In the genomic region with DNA sequence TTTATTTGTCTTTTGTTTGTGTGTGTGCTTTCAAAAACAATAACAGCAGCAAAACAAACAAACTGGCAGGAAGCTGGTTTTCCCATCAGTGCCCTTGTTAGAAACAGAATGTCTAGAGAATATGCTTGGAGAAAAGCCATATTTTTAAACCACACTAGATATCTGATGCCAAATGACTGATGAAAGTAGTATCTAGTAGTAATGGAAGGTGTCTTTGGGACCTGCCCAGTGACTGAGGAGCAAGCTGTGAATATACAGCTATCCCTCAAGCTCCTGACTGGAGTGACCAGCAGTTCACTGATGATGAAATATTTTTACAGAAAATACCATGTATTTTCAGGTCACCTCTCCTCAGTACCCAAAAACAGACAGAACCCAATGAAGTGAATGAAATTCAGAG, we compare ENCODE assay signal across 18 cellular contexts. TPM values are rescaled to one million over a fixed set of nuclear protein-coding genes. Genes with fewer than 3 reads are reported as not detected.
DNase-seq lines count a peak whose midpoint lies in the region; ATAC-seq, FAIRE-seq and TF ChIP-seq lines count a peak whose summit lies in the region.
"Had no signal": no experiment of that assay in that cellular context is flagged by ENCODE, and none has a peak within 500 bp of the region (broad histone marks: within the 10 kb centered on the region; RNA-seq: fewer than 3 reads in every experiment).

No MANE protein-coding gene starts in this region.

- TF ChIP-seq CTCF in SK-N-SH (IDR thresholded peaks at IDR 0.05) (no peak), WTC11 (IDR thresholded peaks at IDR 0.05) (no peak), hepatocyte (IDR thresholded peaks at IDR 0.05; ENCODE audit: poor library complexity) (no peak)

- H2AFZ ChIP-seq in SK-N-SH (ENCODE audit: low read depth) (no peak overlapping the region), hepatocyte (no peak overlapping the region)

- peak overlapping the region; percentile 50; the same call in 1 of the 2 replicates for H3K9ac ChIP-seq in SK-N-SH

- no peaks in the 10 kb centered on the region for H3K9me3 Mint-ChIP-seq in WTC11

- ATAC-seq in SK-N-SH treated with all-trans-retinoic acid at 6 μM for 48 hours (no peak), WTC11 (no peak)
- ATAC-seq: HCT116; stimulated activated effector memory CD8-positive, alpha-beta T cell treated with anti-CD3 and anti-CD28 coated beads, Interleukin-12 subunit alpha, Interleukin-12 subunit beta, amount 100 ng/mL, for 72 hours; T-helper 17 cell had no signal

- H3K4me2 ChIP-seq in SK-N-SH (peak overlapping the region; percentile 79), hepatocyte (peak overlapping the region; percentile 98)

- peaks cover 11% of the 10 kb centered on the region for H3K4me1 Mint-ChIP-seq in WTC11
- H3K4me1 Mint-ChIP-seq: stimulated activated effector memory CD8-positive, alpha-beta T cell treated with anti-CD3 and anti-CD28 coated beads, Interleukin-12 subunit alpha, Interleukin-12 subunit beta, amount 100 ng/mL, for 72 hours; T-helper 17 cell had no signal

- H4K20me1 ChIP-seq in SK-N-SH (ENCODE audit: insufficient read depth), result no peaks in the 10 kb centered on the region
- H4K20me1 ChIP-seq in hepatocyte (ENCODE audit: insufficient read depth, poor library complexity, severe bottlenecking), result no peaks in the 10 kb centered on the region

- H3F3A ChIP-seq in SK-N-SH (replicated peaks; ENCODE audit: insufficient read depth), result no peaks in the 10 kb centered on the region

- H3K36me3 Mint-ChIP-seq in WTC11, result no peaks in the 10 kb centered on the region
- H3K36me3 Mint-ChIP-seq: stimulated activated effector memory CD8-positive, alpha-beta T cell treated with anti-CD3 and anti-CD28 coated beads, Interleukin-12 subunit alpha, Interleukin-12 subunit beta, amount 100 ng/mL, for 72 hours had no signal

- H3K27me3 ChIP-seq in SK-N-SH (ENCODE audit: insufficient read depth) (peaks cover 58% of the 10 kb centered on the region; the same call in 1 of the 2 replicates), hepatocyte (peaks cover 92% of the 10 kb centered on the region)
- H3K27me3 ChIP-seq: uterus had no signal

- no peak for TF ChIP-seq RAD21 in SK-N-SH (IDR thresholded peaks at IDR 0.05; ENCODE audit: low read length)

- FAIRE-seq in H54 (lab: Jason Lieb, UNC), result no peak

- H3K79me2 ChIP-seq in SK-N-SH (ENCODE audit: insufficient read depth) (no peaks in the 10 kb centered on the region), hepatocyte (no peaks in the 10 kb centered on the region)

- H3K27me3 Mint-ChIP-seq in WTC11 (ENCODE audit: low read depth), result peaks cover 94% of the 10 kb centered on the region

- H3K27ac Mint-ChIP-seq in WTC11, result no peak overlapping the region
- H3K27ac Mint-ChIP-seq: stimulated activated effector memory CD8-positive, alpha-beta T cell treated with anti-CD3 and anti-CD28 coated beads, Interleukin-12 subunit alpha, Interleukin-12 subunit beta, amount 100 ng/mL, for 72 hours; T-helper 17 cell had no signal

- no peaks in the 10 kb centered on the region for H3K9me2 ChIP-seq in SK-N-SH
- no peaks in the 10 kb centered on the region for H3K9me2 ChIP-seq in hepatocyte (replicated peaks; ENCODE audit: insufficient read depth)

- H3K9me3 ChIP-seq in SK-N-SH, result no peaks in the 10 kb centered on the region
- no peaks in the 10 kb centered on the region for H3K9me3 ChIP-seq in hepatocyte (ENCODE audit: low read depth)
- H3K9me3 ChIP-seq: Caco-2, sigmoid colon, uterus had no signal

- DNase-seq in SK-N-SH (no peak), WTC11 (ENCODE audit: low spot score) (no peak), hepatocyte (ENCODE audit: low spot score) (no peak), substantia nigra (lab: John Stamatoyannopoulos, UW) (peak in 1 of 49 donors; percentile 10), H54 (ENCODE audit: insufficient read length, low spot score) (no peak), GM19238 (ENCODE audit: insufficient read length, low spot score) (no peak), hepatic stellate cell (ENCODE audit: low spot score) (no peak)
- DNase-seq: activated CD8-positive, alpha-beta memory T cell treated with anti-CD3 and anti-CD28 coated beads, Interleukin-2, amount 50 U/mL, for 4 hours; activated naive CD4-positive, alpha-beta T cell treated with Interleukin-2 at 50 U/mL for 16 hours; Caco-2; foreskin melanocyte; MV-4-11; sigmoid colon; T-helper 17 cell; uterus had no signal

- TF ChIP-seq POLR2A in H54 (IDR thresholded peaks at IDR 0.05; ENCODE audit: low read depth, low read length), result no peak

- peak overlapping the region; percentile 89; the same call in 1 of the 2 replicates for H3K4me3 Mint-ChIP-seq in WTC11
- H3K4me3 Mint-ChIP-seq: stimulated activated effector memory CD8-positive, alpha-beta T cell treated with anti-CD3 and anti-CD28 coated beads, Interleukin-12 subunit alpha, Interleukin-12 subunit beta, amount 100 ng/mL, for 72 hours; T-helper 17 cell had no signal

- H3K4me3 ChIP-seq in SK-N-SH (ENCODE audit: low read depth in 2 of 2, low read length in 1 of 2) (peak overlapping the region; percentile 53 to 61; a peak in 3 of 4 replicates), hepatocyte (no peak overlapping the region)

- CTCF ChIA-PET in SK-N-SH (lab: Yijun Ruan, JAX) (no interaction called here), WTC11 (lab: Charles Lee) (interaction anchor here (2.1 kb wide), 1 partner anchor 255 kb away, joined by 8 read pairs; no protein-coding TSS in a partner anchor)

- TF ChIP-seq EP300 in SK-N-SH (IDR thresholded peaks at IDR 0.05; ENCODE audit: borderline replicate concordance in 1 of 2, low read depth in 1 of 2, low read length in 1 of 2), result no peak

- POLR2A ChIA-PET in SK-N-SH (lab: Yijun Ruan, JAX), result no interaction called here
- POLR2A ChIA-PET in WTC11 (lab: Charles Lee), result no interaction called here

- no peaks in the 10 kb centered on the region for H3K36me3 ChIP-seq in SK-N-SH (replicated peaks in 1 of 2; ENCODE audit: control insufficient read depth in 1 of 2, insufficient read depth in 2 of 2, low read length in 1 of 2)
- H3K36me3 ChIP-seq in hepatocyte (replicated peaks; ENCODE audit: insufficient read depth, low read depth), result no peaks in the 10 kb centered on the region
- H3K36me3 ChIP-seq: sigmoid colon, uterus had no signal

- H3K4me1 ChIP-seq in SK-N-SH (ENCODE audit: control insufficient read depth in 1 of 2, insufficient read depth in 2 of 2, low read depth in 1 of 2, low read length in 1 of 2) (no peaks in the 10 kb centered on the region; a peak in 2 of 4 replicates), hepatocyte (ENCODE audit: insufficient read depth) (no peaks in the 10 kb centered on the region)
- H3K4me1 ChIP-seq: Caco-2, uterus had no signal

- H3K27ac ChIP-seq in SK-N-SH (ENCODE audit: low read depth in 2 of 2, low read length in 1 of 2), result no peak overlapping the region; a peak in 1 of 4 replicates
- no peak overlapping the region for H3K27ac ChIP-seq in hepatocyte
- H3K27ac ChIP-seq in substantia nigra (ENCODE audit: low read depth, low read length, poor library complexity, severe bottlenecking), result peak overlapping the region; percentile 97

TF ChIP-seq in SK-N-SH, 30 proteins besides CTCF, POLR2A, EP300 and RAD21:
- TF ChIP-seq TEAD4 (IDR thresholded peaks at IDR 0.05; ENCODE audit: borderline replicate concordance, insufficient read depth) (no peak), RFX5 (IDR thresholded peaks at IDR 0.05; ENCODE audit: low read length) (no peak), TCF12 (IDR thresholded peaks at IDR 0.05) (no peak), TAF1 (IDR thresholded peaks at IDR 0.05; ENCODE audit: borderline replicate concordance, low read depth, low read length) (no peak)

TF ChIP-seq in SK-N-SH treated with all-trans-retinoic acid at 6 μM for 48 hours, 23 proteins besides CTCF, POLR2A, EP300 and RAD21 (continues in another document):
- TF ChIP-seq RARB (CRISPR knock-in tag; IDR thresholded peaks at IDR 0.05) (no peak), ISL1 (CRISPR knock-in tag; IDR thresholded peaks at IDR 0.05) (no peak), ZNF70 (CRISPR knock-in tag; IDR thresholded peaks at IDR 0.05) (no peak), ESRRG (CRISPR knock-in tag; IDR thresholded peaks at IDR 0.05) (no peak), ARNTL (CRISPR knock-in tag; IDR thresholded peaks at IDR 0.05; ENCODE audit: borderline replicate concordance, low read depth) (no peak), ZFP30 (CRISPR knock-in tag; IDR thresholded peaks at IDR 0.05) (no peak), TOX (CRISPR knock-in tag; IDR thresholded peaks at IDR 0.05; ENCODE audit: borderline replicate concordance) (no peak)

TF ChIP-seq in WTC11, 78 proteins besides CTCF, POLR2A, EP300 and RAD21 (continues in another document):
- TF ChIP-seq, protein P1, sequence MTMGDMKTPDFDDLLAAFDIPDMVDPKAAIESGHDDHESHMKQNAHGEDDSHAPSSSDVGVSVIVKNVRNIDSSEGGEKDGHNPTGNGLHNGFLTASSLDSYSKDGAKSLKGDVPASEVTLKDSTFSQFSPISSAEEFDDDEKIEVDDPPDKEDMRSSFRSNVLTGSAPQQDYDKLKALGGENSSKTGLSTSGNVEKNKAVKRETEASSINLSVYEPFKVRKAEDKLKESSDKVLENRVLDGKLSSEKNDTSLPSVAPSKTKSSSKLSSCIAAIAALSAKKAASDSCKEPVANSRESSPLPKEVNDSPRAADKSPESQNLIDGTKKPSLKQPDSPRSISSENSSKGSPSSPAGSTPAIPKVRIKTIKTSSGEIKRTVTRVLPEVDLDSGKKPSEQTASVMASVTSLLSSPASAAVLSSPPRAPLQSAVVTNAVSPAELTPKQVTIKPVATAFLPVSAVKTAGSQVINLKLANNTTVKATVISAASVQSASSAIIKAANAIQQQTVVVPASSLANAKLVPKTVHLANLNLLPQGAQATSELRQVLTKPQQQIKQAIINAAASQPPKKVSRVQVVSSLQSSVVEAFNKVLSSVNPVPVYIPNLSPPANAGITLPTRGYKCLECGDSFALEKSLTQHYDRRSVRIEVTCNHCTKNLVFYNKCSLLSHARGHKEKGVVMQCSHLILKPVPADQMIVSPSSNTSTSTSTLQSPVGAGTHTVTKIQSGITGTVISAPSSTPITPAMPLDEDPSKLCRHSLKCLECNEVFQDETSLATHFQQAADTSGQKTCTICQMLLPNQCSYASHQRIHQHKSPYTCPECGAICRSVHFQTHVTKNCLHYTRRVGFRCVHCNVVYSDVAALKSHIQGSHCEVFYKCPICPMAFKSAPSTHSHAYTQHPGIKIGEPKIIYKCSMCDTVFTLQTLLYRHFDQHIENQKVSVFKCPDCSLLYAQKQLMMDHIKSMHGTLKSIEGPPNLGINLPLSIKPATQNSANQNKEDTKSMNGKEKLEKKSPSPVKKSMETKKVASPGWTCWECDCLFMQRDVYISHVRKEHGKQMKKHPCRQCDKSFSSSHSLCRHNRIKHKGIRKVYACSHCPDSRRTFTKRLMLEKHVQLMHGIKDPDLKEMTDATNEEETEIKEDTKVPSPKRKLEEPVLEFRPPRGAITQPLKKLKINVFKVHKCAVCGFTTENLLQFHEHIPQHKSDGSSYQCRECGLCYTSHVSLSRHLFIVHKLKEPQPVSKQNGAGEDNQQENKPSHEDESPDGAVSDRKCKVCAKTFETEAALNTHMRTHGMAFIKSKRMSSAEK (CRISPR knock-in tag; IDR thresholded peaks at IDR 0.05; ENCODE audit: borderline replicate concordance), result no peak
- TF ChIP-seq FOXK1 (CRISPR knock-in tag; IDR thresholded peaks at IDR 0.05), result no peak

RNA-seq across cellular contexts. Expression of a gene that starts 1.0 kb away (rescaled TPM):
- polyA plus RNA-seq in SK-N-SH (2012; rRNA removed) (4.6 and 7.3 TPM in 2 replicates), hepatocyte (1.8 and 2.7 TPM in 2 replicates)
- 5.3 and 6.3 TPM in 2 replicates for polyA plus RNA-seq in SK-N-SH (2012; cell fraction: cytosol; rRNA removed)
- polyA plus RNA-seq in SK-N-SH (2012; cell fraction: nucleus; rRNA removed), result 13.8 and 19.1 TPM in 2 replicates
- total RNA-seq in WTC11 (2021) (0.37 to 0.55 TPM (median 0.41 TPM) in 3 replicates), hepatocyte (3.3 and 5.0 TPM in 2 replicates)
- total RNA-seq: Caco-2, T-helper 17 cell had no signal
